1 cellular context compared by ENCODE assay signal in the genomic region with DNA sequence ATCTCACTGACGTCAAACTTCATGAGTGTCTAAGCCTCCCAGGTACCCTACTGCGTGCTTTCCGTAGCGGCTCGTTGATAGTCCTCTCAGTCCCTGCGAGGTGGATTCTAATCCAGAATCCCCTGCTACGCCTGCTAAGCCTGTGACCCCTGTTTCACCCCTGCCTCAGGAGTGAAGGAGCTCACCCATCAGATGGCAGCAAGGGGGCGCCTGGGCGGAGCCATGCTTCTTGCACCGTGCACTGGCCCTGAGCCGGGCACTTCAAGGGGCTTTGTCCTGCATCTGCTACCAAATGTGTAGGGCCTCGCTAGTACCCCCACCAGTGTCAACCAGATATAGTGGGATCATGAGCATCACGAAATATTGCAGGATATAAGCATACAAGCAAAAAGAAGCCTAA.
TF ChIP-seq lines count a peak whose summit lies in the region.

No MANE protein-coding gene starts in this region.

TF ChIP-seq in K562, 482 proteins besides CTCF, POLR2A, EP300 and RAD21 (continues in another document):
- TF ChIP-seq ZNF354B (CRISPR knock-in tag; IDR thresholded peaks at IDR 0.05): no peak
- no peak for TF ChIP-seq HNRNPUL1 (IDR thresholded peaks at IDR 0.05; ENCODE audit: low read length)
- no peak for TF ChIP-seq POLR2AphosphoS5 (IDR thresholded peaks at IDR 0.05; ENCODE audit: control insufficient read depth, insufficient read depth, low read depth, low read length)
- TF ChIP-seq PHF20 (IDR thresholded peaks at IDR 0.05; ENCODE audit: partially characterized antibody): no peak
- peak; percentile 42; the same call in 1 of the 2 replicates for TF ChIP-seq KLF16 (IDR thresholded peaks at IDR 0.05)
- no peak for TF ChIP-seq ZNF696 (CRISPR knock-in tag; conservative IDR thresholded peaks at IDR 0.05)
- TF ChIP-seq TEAD1 (CRISPR knock-in tag; IDR thresholded peaks at IDR 0.05): no peak
- TF ChIP-seq, protein P1, sequence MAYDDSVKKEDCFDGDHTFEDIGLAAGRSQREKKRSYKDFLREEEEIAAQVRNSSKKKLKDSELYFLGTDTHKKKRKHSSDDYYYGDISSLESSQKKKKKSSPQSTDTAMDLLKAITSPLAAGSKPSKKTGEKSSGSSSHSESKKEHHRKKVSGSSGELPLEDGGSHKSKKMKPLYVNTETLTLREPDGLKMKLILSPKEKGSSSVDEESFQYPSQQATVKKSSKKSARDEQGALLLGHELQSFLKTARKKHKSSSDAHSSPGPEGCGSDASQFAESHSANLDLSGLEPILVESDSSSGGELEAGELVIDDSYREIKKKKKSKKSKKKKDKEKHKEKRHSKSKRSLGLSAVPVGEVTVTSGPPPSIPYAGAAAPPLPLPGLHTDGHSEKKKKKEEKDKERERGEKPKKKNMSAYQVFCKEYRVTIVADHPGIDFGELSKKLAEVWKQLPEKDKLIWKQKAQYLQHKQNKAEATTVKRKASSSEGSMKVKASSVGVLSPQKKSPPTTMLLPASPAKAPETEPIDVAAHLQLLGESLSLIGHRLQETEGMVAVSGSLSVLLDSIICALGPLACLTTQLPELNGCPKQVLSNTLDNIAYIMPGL (CRISPR knock-in tag; IDR thresholded peaks at IDR 0.05): no peak
- peak; percentile 36 for TF ChIP-seq HNRNPLL (IDR thresholded peaks at IDR 0.05; ENCODE audit: low read depth, low read length, poor library complexity, severe bottlenecking)
- peak; percentile 12 to 25; a peak in 2 of 4 replicates for TF ChIP-seq TRIM24 (IDR thresholded peaks at IDR 0.05)
- peak in 1 of 3 experiments; percentile 73 for TF ChIP-seq YY1 (IDR thresholded peaks at IDR 0.05; ENCODE audit: borderline replicate concordance in 1 of 3, control insufficient read depth in 1 of 3, extremely low read depth in 1 of 3, insufficient read depth in 3 of 3, insufficient read length in 1 of 3, insufficient replicate concordance in 2 of 3, low read depth in 1 of 3, low read length in 2 of 3)
- no peak for TF ChIP-seq ZNF76 (CRISPR knock-in tag; IDR thresholded peaks at IDR 0.05; ENCODE audit: borderline replicate concordance)
- TF ChIP-seq KDM2B (CRISPR knock-in tag; IDR thresholded peaks at IDR 0.05): no peak
- TF ChIP-seq ZBED1 (IDR thresholded peaks at IDR 0.05): no peak
- 0 out of 2 replicates have a peak, but pooled peaks have one; percentile 20 for TF ChIP-seq SMARCA4 (IDR thresholded peaks at IDR 0.05)
- TF ChIP-seq TRIM28 (IDR thresholded peaks at IDR 0.05): no peak
- TF ChIP-seq CXXC5 (CRISPR knock-in tag; IDR thresholded peaks at IDR 0.05): 0 out of 2 replicates have a peak, but pooled peaks have one; percentile 24
- TF ChIP-seq POLR3G (IDR thresholded peaks at IDR 0.05; ENCODE audit: extremely low read depth, insufficient read length, insufficient replicate concordance): no peak
- 0 out of 2 replicates have a peak, but pooled peaks have one; percentile 30 for TF ChIP-seq CREB1 (IDR thresholded peaks at IDR 0.05)
- no peak for TF ChIP-seq CREB1 (CRISPR knock-in tag; IDR thresholded peaks at IDR 0.05)
- TF ChIP-seq, protein P2, sequence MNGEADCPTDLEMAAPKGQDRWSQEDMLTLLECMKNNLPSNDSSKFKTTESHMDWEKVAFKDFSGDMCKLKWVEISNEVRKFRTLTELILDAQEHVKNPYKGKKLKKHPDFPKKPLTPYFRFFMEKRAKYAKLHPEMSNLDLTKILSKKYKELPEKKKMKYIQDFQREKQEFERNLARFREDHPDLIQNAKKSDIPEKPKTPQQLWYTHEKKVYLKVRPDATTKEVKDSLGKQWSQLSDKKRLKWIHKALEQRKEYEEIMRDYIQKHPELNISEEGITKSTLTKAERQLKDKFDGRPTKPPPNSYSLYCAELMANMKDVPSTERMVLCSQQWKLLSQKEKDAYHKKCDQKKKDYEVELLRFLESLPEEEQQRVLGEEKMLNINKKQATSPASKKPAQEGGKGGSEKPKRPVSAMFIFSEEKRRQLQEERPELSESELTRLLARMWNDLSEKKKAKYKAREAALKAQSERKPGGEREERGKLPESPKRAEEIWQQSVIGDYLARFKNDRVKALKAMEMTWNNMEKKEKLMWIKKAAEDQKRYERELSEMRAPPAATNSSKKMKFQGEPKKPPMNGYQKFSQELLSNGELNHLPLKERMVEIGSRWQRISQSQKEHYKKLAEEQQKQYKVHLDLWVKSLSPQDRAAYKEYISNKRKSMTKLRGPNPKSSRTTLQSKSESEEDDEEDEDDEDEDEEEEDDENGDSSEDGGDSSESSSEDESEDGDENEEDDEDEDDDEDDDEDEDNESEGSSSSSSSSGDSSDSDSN (IDR thresholded peaks at IDR 0.05; ENCODE audit: borderline replicate concordance in 1 of 2, low read depth in 2 of 2, low read length in 2 of 2): 0 out of 4 replicates have a peak, but pooled peaks of 1 of the 2 experiments have one; percentile 47
- TF ChIP-seq CREM (IDR thresholded peaks at IDR 0.05; ENCODE audit: low read depth): peak; percentile 14; the same call in 1 of the 2 replicates
- TF ChIP-seq SLC30A9 (CRISPR knock-in tag; IDR thresholded peaks at IDR 0.05): no peak
- TF ChIP-seq CHCHD3 (CRISPR knock-in tag; IDR thresholded peaks at IDR 0.05): no peak
- no peak for TF ChIP-seq ZNF384 (IDR thresholded peaks at IDR 0.05; ENCODE audit: low read depth, low read length)
- TF ChIP-seq ZNF507 (tag; conservative IDR thresholded peaks at IDR 0.05): no peak
- TF ChIP-seq ETV6 (IDR thresholded peaks at IDR 0.05; ENCODE audit: borderline replicate concordance in 1 of 2, low read depth in 2 of 2, low read length in 1 of 2): no peak
- no peak for TF ChIP-seq ETV6 (CRISPR knock-in tag; IDR thresholded peaks at IDR 0.05; ENCODE audit: borderline replicate concordance)
- TF ChIP-seq, protein P3, sequence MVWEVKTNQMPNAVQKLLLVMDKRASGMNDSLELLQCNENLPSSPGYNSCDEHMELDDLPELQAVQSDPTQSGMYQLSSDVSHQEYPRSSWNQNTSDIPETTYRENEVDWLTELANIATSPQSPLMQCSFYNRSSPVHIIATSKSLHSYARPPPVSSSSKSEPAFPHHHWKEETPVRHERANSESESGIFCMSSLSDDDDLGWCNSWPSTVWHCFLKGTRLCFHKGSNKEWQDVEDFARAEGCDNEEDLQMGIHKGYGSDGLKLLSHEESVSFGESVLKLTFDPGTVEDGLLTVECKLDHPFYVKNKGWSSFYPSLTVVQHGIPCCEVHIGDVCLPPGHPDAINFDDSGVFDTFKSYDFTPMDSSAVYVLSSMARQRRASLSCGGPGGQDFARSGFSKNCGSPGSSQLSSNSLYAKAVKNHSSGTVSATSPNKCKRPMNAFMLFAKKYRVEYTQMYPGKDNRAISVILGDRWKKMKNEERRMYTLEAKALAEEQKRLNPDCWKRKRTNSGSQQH (CRISPR knock-in tag; IDR thresholded peaks at IDR 0.05): no peak
- TF ChIP-seq MAZ (CRISPR knock-in tag; conservative IDR thresholded peaks at IDR 0.05 in 1 of 2, IDR thresholded peaks at IDR 0.05 in 1 of 2): 0 out of 4 replicates have a peak, but pooled peaks of 1 of the 2 experiments have one; percentile 12
- TF ChIP-seq SREBF2 (CRISPR knock-in tag; IDR thresholded peaks at IDR 0.05): no peak
- TF ChIP-seq SP1 (CRISPR knock-in tag; IDR thresholded peaks at IDR 0.05): no peak
- TF ChIP-seq ZFP1 (CRISPR knock-in tag; IDR thresholded peaks at IDR 0.05): no peak
- no peak for TF ChIP-seq KDM4B (IDR thresholded peaks at IDR 0.05; ENCODE audit: borderline replicate concordance in 2 of 2, low read depth in 1 of 2)
- no peak for TF ChIP-seq ZNF778 (CRISPR knock-in tag; IDR thresholded peaks at IDR 0.05)
- TF ChIP-seq THRAP3 (IDR thresholded peaks at IDR 0.05; ENCODE audit: borderline replicate concordance): no peak
- TF ChIP-seq, protein P4, sequence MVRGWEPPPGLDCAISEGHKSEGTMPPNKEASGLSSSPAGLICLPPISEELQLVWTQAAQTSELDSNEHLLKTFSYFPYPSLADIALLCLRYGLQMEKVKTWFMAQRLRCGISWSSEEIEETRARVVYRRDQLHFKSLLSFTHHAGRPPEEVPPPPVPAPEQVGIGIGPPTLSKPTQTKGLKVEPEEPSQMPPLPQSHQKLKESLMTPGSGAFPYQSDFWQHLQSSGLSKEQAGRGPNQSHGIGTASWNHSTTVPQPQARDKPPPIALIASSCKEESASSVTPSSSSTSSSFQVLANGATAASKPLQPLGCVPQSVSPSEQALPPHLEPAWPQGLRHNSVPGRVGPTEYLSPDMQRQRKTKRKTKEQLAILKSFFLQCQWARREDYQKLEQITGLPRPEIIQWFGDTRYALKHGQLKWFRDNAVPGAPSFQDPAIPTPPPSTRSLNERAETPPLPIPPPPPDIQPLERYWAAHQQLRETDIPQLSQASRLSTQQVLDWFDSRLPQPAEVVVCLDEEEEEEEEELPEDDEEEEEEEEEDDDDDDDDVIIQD (CRISPR knock-in tag; IDR thresholded peaks at IDR 0.05): no peak
- TF ChIP-seq, protein P5, sequence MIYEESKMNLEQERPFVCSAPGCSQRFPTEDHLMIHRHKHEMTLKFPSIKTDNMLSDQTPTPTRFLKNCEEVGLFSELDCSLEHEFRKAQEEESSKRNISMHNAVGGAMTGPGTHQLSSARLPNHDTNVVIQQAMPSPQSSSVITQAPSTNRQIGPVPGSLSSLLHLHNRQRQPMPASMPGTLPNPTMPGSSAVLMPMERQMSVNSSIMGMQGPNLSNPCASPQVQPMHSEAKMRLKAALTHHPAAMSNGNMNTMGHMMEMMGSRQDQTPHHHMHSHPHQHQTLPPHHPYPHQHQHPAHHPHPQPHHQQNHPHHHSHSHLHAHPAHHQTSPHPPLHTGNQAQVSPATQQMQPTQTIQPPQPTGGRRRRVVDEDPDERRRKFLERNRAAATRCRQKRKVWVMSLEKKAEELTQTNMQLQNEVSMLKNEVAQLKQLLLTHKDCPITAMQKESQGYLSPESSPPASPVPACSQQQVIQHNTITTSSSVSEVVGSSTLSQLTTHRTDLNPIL (CRISPR knock-in tag; IDR thresholded peaks at IDR 0.05): no peak
- peak; percentile 55 for TF ChIP-seq ESRRA (IDR thresholded peaks at IDR 0.05; ENCODE audit: borderline replicate concordance, low read depth)
- peak; percentile 53; the same call in 1 of the 2 replicates for TF ChIP-seq CTBP1 (IDR thresholded peaks at IDR 0.05; ENCODE audit: borderline replicate concordance)
- TF ChIP-seq ARID1B (IDR thresholded peaks at IDR 0.05): peak; percentile 11; the same call in 1 of the 2 replicates
- no peak for TF ChIP-seq ZNF253 (CRISPR knock-in tag; conservative IDR thresholded peaks at IDR 0.05)
- TF ChIP-seq MYC (IDR thresholded peaks at IDR 0.05; ENCODE audit: low read depth, low read length): peak; percentile 27; the same call in 1 of the 2 replicates
- TF ChIP-seq MYC (CRISPR knock-in tag; IDR thresholded peaks at IDR 0.05; ENCODE audit: borderline replicate concordance, low read depth): no peak
- TF ChIP-seq, protein P6, sequence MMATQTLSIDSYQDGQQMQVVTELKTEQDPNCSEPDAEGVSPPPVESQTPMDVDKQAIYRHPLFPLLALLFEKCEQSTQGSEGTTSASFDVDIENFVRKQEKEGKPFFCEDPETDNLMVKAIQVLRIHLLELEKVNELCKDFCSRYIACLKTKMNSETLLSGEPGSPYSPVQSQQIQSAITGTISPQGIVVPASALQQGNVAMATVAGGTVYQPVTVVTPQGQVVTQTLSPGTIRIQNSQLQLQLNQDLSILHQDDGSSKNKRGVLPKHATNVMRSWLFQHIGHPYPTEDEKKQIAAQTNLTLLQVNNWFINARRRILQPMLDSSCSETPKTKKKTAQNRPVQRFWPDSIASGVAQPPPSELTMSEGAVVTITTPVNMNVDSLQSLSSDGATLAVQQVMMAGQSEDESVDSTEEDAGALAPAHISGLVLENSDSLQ (IDR thresholded peaks at IDR 0.05): no peak
- TF ChIP-seq ZNF239 (CRISPR knock-in tag; IDR thresholded peaks at IDR 0.05): no peak
- TF ChIP-seq EP400 (IDR thresholded peaks at IDR 0.05): no peak
- peak in 1 of 2 experiments; percentile 74; a peak in 1 of 3 replicates for TF ChIP-seq CBX3 (IDR thresholded peaks at IDR 0.05; ENCODE audit: borderline replicate concordance in 1 of 2, low read length in 2 of 2)
- TF ChIP-seq CEBPB (tag; IDR thresholded peaks at IDR 0.05): no peak
- TF ChIP-seq TSC22D4 (tag; IDR thresholded peaks at IDR 0.05): no peak
- peak; percentile 33; the same call in 1 of the 2 replicates for TF ChIP-seq CC2D1A (IDR thresholded peaks at IDR 0.05)
- TF ChIP-seq, protein P7, sequence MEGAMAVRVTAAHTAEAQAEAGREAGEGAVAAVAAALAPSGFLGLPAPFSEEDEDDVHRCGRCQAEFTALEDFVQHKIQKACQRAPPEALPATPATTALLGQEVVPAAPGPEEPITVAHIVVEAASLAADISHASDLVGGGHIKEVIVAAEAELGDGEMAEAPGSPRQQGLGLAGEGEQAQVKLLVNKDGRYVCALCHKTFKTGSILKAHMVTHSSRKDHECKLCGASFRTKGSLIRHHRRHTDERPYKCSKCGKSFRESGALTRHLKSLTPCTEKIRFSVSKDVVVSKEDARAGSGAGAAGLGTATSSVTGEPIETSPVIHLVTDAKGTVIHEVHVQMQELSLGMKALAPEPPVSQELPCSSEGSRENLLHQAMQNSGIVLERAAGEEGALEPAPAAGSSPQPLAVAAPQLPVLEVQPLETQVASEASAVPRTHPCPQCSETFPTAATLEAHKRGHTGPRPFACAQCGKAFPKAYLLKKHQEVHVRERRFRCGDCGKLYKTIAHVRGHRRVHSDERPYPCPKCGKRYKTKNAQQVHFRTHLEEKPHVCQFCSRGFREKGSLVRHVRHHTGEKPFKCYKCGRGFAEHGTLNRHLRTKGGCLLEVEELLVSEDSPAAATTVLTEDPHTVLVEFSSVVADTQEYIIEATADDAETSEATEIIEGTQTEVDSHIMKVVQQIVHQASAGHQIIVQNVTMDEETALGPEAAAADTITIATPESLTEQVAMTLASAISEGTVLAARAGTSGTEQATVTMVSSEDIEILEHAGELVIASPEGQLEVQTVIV (CRISPR knock-in tag; IDR thresholded peaks at IDR 0.05; ENCODE audit: borderline replicate concordance): no peak
- TF ChIP-seq ZBTB7A (IDR thresholded peaks at IDR 0.05; ENCODE audit: borderline replicate concordance, control insufficient read depth, low read depth, low read length): peak; percentile 74; the same call in 1 of the 2 replicates
- no peak for TF ChIP-seq MED1 (CRISPR knock-in tag; IDR thresholded peaks at IDR 0.05; ENCODE audit: borderline replicate concordance)
- no peak for TF ChIP-seq LEF1 (IDR thresholded peaks at IDR 0.05)
- no peak for TF ChIP-seq POLR2B (IDR thresholded peaks at IDR 0.05; ENCODE audit: low read depth, partially characterized antibody)
- no peak for TF ChIP-seq ZNF707 (CRISPR knock-in tag; conservative IDR thresholded peaks at IDR 0.05)
- TF ChIP-seq, protein P8, sequence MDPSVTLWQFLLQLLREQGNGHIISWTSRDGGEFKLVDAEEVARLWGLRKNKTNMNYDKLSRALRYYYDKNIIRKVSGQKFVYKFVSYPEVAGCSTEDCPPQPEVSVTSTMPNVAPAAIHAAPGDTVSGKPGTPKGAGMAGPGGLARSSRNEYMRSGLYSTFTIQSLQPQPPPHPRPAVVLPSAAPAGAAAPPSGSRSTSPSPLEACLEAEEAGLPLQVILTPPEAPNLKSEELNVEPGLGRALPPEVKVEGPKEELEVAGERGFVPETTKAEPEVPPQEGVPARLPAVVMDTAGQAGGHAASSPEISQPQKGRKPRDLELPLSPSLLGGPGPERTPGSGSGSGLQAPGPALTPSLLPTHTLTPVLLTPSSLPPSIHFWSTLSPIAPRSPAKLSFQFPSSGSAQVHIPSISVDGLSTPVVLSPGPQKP (CRISPR knock-in tag; IDR thresholded peaks at IDR 0.05): no peak
- TF ChIP-seq SOX6 (IDR thresholded peaks at IDR 0.05): no peak
- no peak for TF ChIP-seq PTTG1 (tag; IDR thresholded peaks at IDR 0.05; ENCODE audit: low read depth)
- TF ChIP-seq RBM39 (optimal IDR thresholded peaks at IDR 0.05; ENCODE audit: low read depth, low read length): no peak
- no peak for TF ChIP-seq FIP1L1 (IDR thresholded peaks at IDR 0.05; ENCODE audit: low read depth, low read length, poor library complexity, severe bottlenecking)
